In genomic region chr17:46290906-46291546, GRCh38 we compare ENCODE assay signal across 8 cellular contexts. TPM values are rescaled to one million over a fixed set of nuclear protein-coding genes. Genes with fewer than 3 reads are reported as not detected.
DNase-seq lines count a peak whose midpoint lies in the region; ATAC-seq, FAIRE-seq and TF ChIP-seq lines count a peak whose summit lies in the region.
"Not testable (repeated sequence)": the region's sequence is repeated elsewhere in the genome, so short reads cannot be mapped to it uniquely, and the experiment has no call there.

No MANE protein-coding gene starts in this region.

- 82% methylated on average over 4 of the region's 4 CpGs for WGBS in HepG2 (ENCODE audit: low lambda C conversion rate)

- H3K36me3 Mint-ChIP-seq in activated naive CD4-positive, alpha-beta T cell treated with anti-CD3 and anti-CD28 coated beads, Interleukin-2, amount 10 ng/mL, durations not matched to agents 7 days and 5 days, result not testable (repeated sequence)

- TSS peak; percentile 37 for BruUV-seq in OCI-LY7 (replicated peaks; lab: Mats Ljungman, UMichigan)
- BruUV-seq in HepG2 (replicated peaks; lab: Mats Ljungman, UMichigan), result not testable (repeated sequence)

- CTCF ChIA-PET in OCI-LY7 (lab: Charles Lee; ENCODE audit: unreplicated experiment); activated naive CD4-positive, alpha-beta T cell treated with anti-CD3 and anti-CD28 coated beads, Interleukin-2, amount 10 ng/mL, durations not matched to agents 7 days and 5 days (lab: Charles Lee); HepG2 (lab: Yijun Ruan, JAX; ENCODE audit: low intra/inter-chr PET ratio, low total read pairs): not testable (repeated sequence)

- ATAC-seq in GM18498 (IDR thresholded peaks at IDR 0.05; ENCODE audit: unreplicated experiment) (peak; percentile 95), GM19463 (IDR thresholded peaks at IDR 0.05; ENCODE audit: unreplicated experiment) (peak; percentile 85), HG02763 (IDR thresholded peaks at IDR 0.05; ENCODE audit: unreplicated experiment) (peak; percentile 80), HG03460 (IDR thresholded peaks at IDR 0.05; ENCODE audit: unreplicated experiment) (peak; percentile 90), HepG2 (0 out of 3 replicates have a peak, but pooled peaks have one; percentile 29), upper lobe of right lung (peak; percentile 77)

- not testable (repeated sequence) for TF ChIP-seq EP300 in HepG2 (IDR thresholded peaks at IDR 0.05; ENCODE audit: low read depth in 2 of 2, low read length in 2 of 2); HepG2 (CRISPR knock-in tag; IDR thresholded peaks at IDR 0.05; ENCODE audit: borderline replicate concordance)

- POLR2A ChIA-PET in OCI-LY7 (lab: Charles Lee); HepG2 (lab: Yijun Ruan, JAX): not testable (repeated sequence)

- peak overlapping the region; percentile 99 for H3K27ac ChIP-seq in OCI-LY7 (ENCODE audit: low read depth, low read length, poor library complexity, severe bottlenecking)
- not testable (repeated sequence) for H3K27ac ChIP-seq in HepG2 (ENCODE audit: extremely low read length, insufficient read depth, low read length); upper lobe of right lung

- peaks cover 40% of the 10 kb centered on the region for H3K4me1 ChIP-seq in OCI-LY7 (ENCODE audit: insufficient read depth, low read length, poor library complexity, severe bottlenecking)
- H3K4me1 ChIP-seq in HepG2 (ENCODE audit: insufficient read depth, low read length), result peaks cover 14% of the 10 kb centered on the region
- not testable (repeated sequence) for H3K4me1 ChIP-seq in upper lobe of right lung

- H3K27me3 Mint-ChIP-seq in activated naive CD4-positive, alpha-beta T cell treated with anti-CD3 and anti-CD28 coated beads, Interleukin-2, amount 10 ng/mL, durations not matched to agents 7 days and 5 days, result not testable (repeated sequence)

- H3K9me2 ChIP-seq in OCI-LY7 (ENCODE audit: insufficient read depth, low read length), result not testable (repeated sequence)

- not testable (repeated sequence) for H3K4me3 Mint-ChIP-seq in activated naive CD4-positive, alpha-beta T cell treated with anti-CD3 and anti-CD28 coated beads, Interleukin-2, amount 10 ng/mL, durations not matched to agents 7 days and 5 days

- peak overlapping the region; percentile 61 for H3K27ac Mint-ChIP-seq in activated naive CD4-positive, alpha-beta T cell treated with anti-CD3 and anti-CD28 coated beads, Interleukin-2, amount 10 ng/mL, durations not matched to agents 7 days and 5 days

- H3K9me3 ChIP-seq in OCI-LY7 (ENCODE audit: low read length); HepG2 (ENCODE audit: low read length); upper lobe of right lung: not testable (repeated sequence)

- not testable (repeated sequence) for TF ChIP-seq RAD21 in HepG2 (CRISPR knock-in tag; IDR thresholded peaks at IDR 0.05)

- H3K4me3 ChIP-seq in OCI-LY7 (ENCODE audit: low read depth, low read length, poor library complexity, severe bottlenecking), result peak overlapping the region; percentile 58
- not testable (repeated sequence) for H3K4me3 ChIP-seq in HepG2 (replicated peaks in 1 of 3; ENCODE audit: insufficient read depth in 1 of 3, low read depth in 2 of 3, low read length in 3 of 3); upper lobe of right lung

- peak overlapping the region; percentile 80 for H2AFZ ChIP-seq in OCI-LY7 (ENCODE audit: low read length)
- not testable (repeated sequence) for H2AFZ ChIP-seq in HepG2 (ENCODE audit: low read length)

- peak; percentile 88 for DNase-seq in OCI-LY7 (ENCODE audit: low spot score)
- DNase-seq in activated naive CD4-positive, alpha-beta T cell treated with anti-CD3 and anti-CD28 coated beads, Interleukin-2, amount 10 ng/mL, durations not matched to agents 7 days and 5 days; HepG2 (ENCODE audit: low spot score); upper lobe of right lung: not testable (repeated sequence)

- not testable (repeated sequence) for H4K20me1 ChIP-seq in OCI-LY7 (ENCODE audit: insufficient read depth, low read length); HepG2 (ENCODE audit: insufficient read depth, low read length)

- TF ChIP-seq CTCF in OCI-LY7 (conservative IDR thresholded peaks at IDR 0.05; ENCODE audit: low read length); HepG2 (CRISPR knock-in tag; IDR thresholded peaks at IDR 0.05); upper lobe of right lung (IDR thresholded peaks at IDR 0.05): not testable (repeated sequence)

- not testable (repeated sequence) for H3K79me2 ChIP-seq in OCI-LY7 (ENCODE audit: insufficient read depth, low read depth, low read length); HepG2 (ENCODE audit: insufficient read depth, low read length)

- intact Hi-C loops in OCI-LY7 (cut with micrococcal nuclease; ENCODE audit: unreplicated experiment); HepG2 (cut with micrococcal nuclease; ENCODE audit: unreplicated experiment); upper lobe of right lung (cut with DNase I): not testable (repeated sequence)

- H3K4me2 ChIP-seq in OCI-LY7 (ENCODE audit: low read length), result peak overlapping the region; percentile 96
- H3K4me2 ChIP-seq in HepG2 (ENCODE audit: low read depth, low read length), result not testable (repeated sequence)

- H3K4me1 Mint-ChIP-seq in activated naive CD4-positive, alpha-beta T cell treated with anti-CD3 and anti-CD28 coated beads, Interleukin-2, amount 10 ng/mL, durations not matched to agents 7 days and 5 days, result peaks cover 16% of the 10 kb centered on the region

- TF ChIP-seq POLR2A in HepG2 (IDR thresholded peaks at IDR 0.05; ENCODE audit: insufficient read depth in 1 of 2, low read depth in 2 of 2, low read length in 2 of 2), result not testable (repeated sequence)

- not testable (repeated sequence) for FAIRE-seq in HepG2 (lab: Jason Lieb, UNC)

- not testable (repeated sequence) for H3K9ac ChIP-seq in HepG2 (ENCODE audit: insufficient read depth, low read depth, low read length)

- in situ Hi-C loops in HepG2 (cut with HindIII; ENCODE audit: extremely low pct_ligation_motif_present, low pct_unique_long_range_greater_than_20kb), result not testable (repeated sequence)

- H3K27me3 ChIP-seq in HepG2 (ENCODE audit: control insufficient read depth in 1 of 2, insufficient read depth in 2 of 2, low read length in 2 of 2); upper lobe of right lung: not testable (repeated sequence)

- not testable (repeated sequence) for H3K9me3 Mint-ChIP-seq in activated naive CD4-positive, alpha-beta T cell treated with anti-CD3 and anti-CD28 coated beads, Interleukin-2, amount 10 ng/mL, durations not matched to agents 7 days and 5 days

- H3K36me3 ChIP-seq in OCI-LY7 (ENCODE audit: insufficient read depth, low read length); HepG2 (replicated peaks in 1 of 2; ENCODE audit: control insufficient read depth in 1 of 2, insufficient read depth in 2 of 2, low read length in 2 of 2); upper lobe of right lung: not testable (repeated sequence)

RNA-seq across cellular contexts. Expression of gene LRRC37A, which starts 3.9 kb away (rescaled TPM):
- 5.1 and 6.6 TPM in 2 replicates for total RNA-seq in OCI-LY7 (2014; rRNA removed; shearing (Covaris generic))
- 5.2 and 5.8 TPM in 2 replicates for total RNA-seq in OCI-LY7 (2022)
- total RNA-seq in HepG2 (2016; rRNA removed; fragmentation: Illumina TruSeq; extraction: Trizol), result 0.67 and 0.97 TPM in 2 replicates
- total RNA-seq in HepG2 (2016; cell fraction: cytosol; rRNA removed; fragmentation: Illumina TruSeq; extraction: Trizol; ENCODE audit: low read depth), result 0.91 and 1.2 TPM in 2 replicates
- total RNA-seq in HepG2 (2016; cell fraction: insoluble cytoplasmic fraction; rRNA removed; fragmentation: Illumina TruSeq; extraction: Trizol), result 0.65 and 0.69 TPM in 2 replicates
- 0.76 and 0.83 TPM in 2 replicates for total RNA-seq in HepG2 (2016; cell fraction: membrane; rRNA removed; fragmentation: Illumina TruSeq; extraction: Trizol)
- 1.5 and 1.6 TPM in 2 replicates for total RNA-seq in HepG2 (2016; cell fraction: nucleus; rRNA removed; fragmentation: Illumina TruSeq; extraction: Trizol)
- polyA plus RNA-seq in HepG2 (2011; rRNA removed), result 1.0 and 1.3 TPM in 2 replicates
- 0.28 and 0.36 TPM in 2 replicates for polyA plus RNA-seq in HepG2 (2011; cell fraction: cytosol; rRNA removed)
- polyA plus RNA-seq in HepG2 (2011; cell fraction: nucleus; rRNA removed), result 1.1 and 1.2 TPM in 2 replicates
- polyA plus RNA-seq in HepG2 (2012), result 1.5 and 1.7 TPM in 2 replicates
- 0.19 and 0.36 TPM in 2 replicates for polyA plus RNA-seq in HepG2 (2016; cell fraction: cytosol; fragmentation: Illumina TruSeq; extraction: Trizol; ENCODE audit: low read depth)
- polyA plus RNA-seq in HepG2 (2016; cell fraction: insoluble cytoplasmic fraction; fragmentation: Illumina TruSeq; extraction: Trizol; ENCODE audit: low read depth), result 0.74 and 0.97 TPM in 2 replicates
- polyA plus RNA-seq in HepG2 (2016; cell fraction: membrane; fragmentation: Illumina TruSeq; extraction: Trizol; ENCODE audit: low read depth), result 0.45 and 0.54 TPM in 2 replicates
- 1.3 and 1.9 TPM in 2 replicates for polyA plus RNA-seq in HepG2 (2016; cell fraction: nucleus; fragmentation: Illumina TruSeq; extraction: Trizol; ENCODE audit: insufficient read depth, low read depth)
- 2.1 and 7.4 TPM in 2 replicates for polyA minus RNA-seq in HepG2 (2011; rRNA and poly(A)+ RNA removed; ENCODE audit: low replicate concordance)
- 0.20 and 0.79 TPM in 2 replicates for polyA minus RNA-seq in HepG2 (2011; cell fraction: cytosol; rRNA and poly(A)+ RNA removed)
- polyA minus RNA-seq in HepG2 (2011; cell fraction: nucleus; rRNA and poly(A)+ RNA removed), result 2.6 and 4.1 TPM in 2 replicates
- 1.9 TPM for total RNA-seq in upper lobe of right lung

Comparison
In these comparisons a context has a peak if more than half of its experiments do, and no peak if none do; other contexts are left out.
1. ATAC-seq: peak in every context shown above with its lines; median percentile 95 in GM18498; 90 in HG03460; 85 in GM19463; 80 in HG02763; 77 in upper lobe of right lung; 29 in HepG2.